In the genomic region with DNA sequence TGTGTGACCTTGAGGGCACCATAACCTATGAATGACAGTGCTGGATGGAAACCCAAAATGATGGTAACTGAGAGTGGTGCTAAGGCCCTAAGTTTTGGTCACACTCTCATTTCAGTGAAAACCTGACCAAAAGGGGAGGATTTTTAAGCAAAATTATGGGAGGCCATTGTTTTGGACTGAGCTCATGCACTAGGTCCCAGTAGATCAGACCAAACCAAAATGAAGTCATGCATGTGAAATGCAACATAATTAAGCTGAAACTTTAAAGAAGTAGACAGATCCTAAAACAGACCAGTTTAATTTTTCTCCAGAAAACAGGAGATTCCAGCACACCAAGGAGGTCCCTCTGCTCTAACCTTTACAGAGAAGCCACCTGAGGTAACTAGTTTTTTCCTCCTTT, we compare ENCODE assay signal across 28 cellular contexts. TPM values are rescaled to one million over a fixed set of nuclear protein-coding genes. Genes with fewer than 3 reads are reported as not detected.
A peak's percentile ranks its signal among the peaks of the same experiment; 100 is the strongest.
DNase-seq lines count a peak whose midpoint lies in the region; ATAC-seq, FAIRE-seq and TF ChIP-seq lines count a peak whose summit lies in the region.
"Had no signal": no experiment of that assay in that cellular context is flagged by ENCODE, and none has a peak within 500 bp of the region (broad histone marks: within the 10 kb centered on the region; RNA-seq: fewer than 3 reads in every experiment).

No MANE protein-coding gene starts in this region.

- H3K27me3 ChIP-seq in GM23248 (replicated peaks; ENCODE audit: insufficient read depth) (no peaks in the 10 kb centered on the region), astrocyte (ENCODE audit: insufficient read depth, low read length) (no peaks in the 10 kb centered on the region), osteoblast (ENCODE audit: insufficient read depth, low read length) (no peaks in the 10 kb centered on the region), left lung (no peaks in the 10 kb centered on the region)
- H3K27me3 ChIP-seq: BE2C, BLaER1 had no signal

- in situ Hi-C loops in GM23248 (cut with MboI), result no loop called here

- intact Hi-C loops in left lung (cut with DNase I) (no loop called here), kidney (cut with DNase I) (no loop called here)

- H3F3A ChIP-seq in GM23248 (ENCODE audit: insufficient read depth), result no peaks in the 10 kb centered on the region

- H3K27ac ChIP-seq in GM23248, result no peak overlapping the region
- no peak overlapping the region for H3K27ac ChIP-seq in astrocyte (ENCODE audit: low read depth, low read length)
- H3K27ac ChIP-seq in osteoblast (ENCODE audit: low read depth, low read length), result no peak overlapping the region
- no peak overlapping the region for H3K27ac ChIP-seq in left lung
- no peak overlapping the region for H3K27ac ChIP-seq in kidney (ENCODE audit: low read depth in 2 of 2, low read length in 2 of 2)
- H3K27ac ChIP-seq: BLaER1 had no signal

- no peaks in the 10 kb centered on the region for H4K20me1 ChIP-seq in GM23248 (ENCODE audit: insufficient read depth)
- H4K20me1 ChIP-seq in astrocyte (ENCODE audit: insufficient read depth, low read length), result no peaks in the 10 kb centered on the region
- no peaks in the 10 kb centered on the region for H4K20me1 ChIP-seq in osteoblast (ENCODE audit: insufficient read depth, low read length)
- H4K20me1 ChIP-seq: BLaER1 had no signal

- H3K27ac Mint-ChIP-seq in astrocyte (ENCODE audit: unreplicated experiment), result no peak overlapping the region
- H3K27ac Mint-ChIP-seq: CD14-positive monocyte; CD4-positive, alpha-beta memory T cell; CD4-positive, CD25-positive, alpha-beta regulatory T cell; CD8-positive, alpha-beta memory T cell had no signal

- no peaks in the 10 kb centered on the region for H3K36me3 ChIP-seq in GM23248 (ENCODE audit: low read depth)
- no peaks in the 10 kb centered on the region for H3K36me3 ChIP-seq in astrocyte (ENCODE audit: insufficient read depth, low read length)
- H3K36me3 ChIP-seq in osteoblast (ENCODE audit: insufficient read depth, low read length), result no peaks in the 10 kb centered on the region
- no peaks in the 10 kb centered on the region for H3K36me3 ChIP-seq in left lung
- H3K36me3 ChIP-seq in kidney (ENCODE audit: control insufficient read depth in 1 of 2, insufficient read depth in 2 of 2, low read length in 2 of 2), result no peaks in the 10 kb centered on the region
- H3K36me3 ChIP-seq: BE2C, BLaER1 had no signal

- H3K9ac ChIP-seq in GM23248 (no peak overlapping the region), astrocyte (ENCODE audit: low read length) (no peak overlapping the region), kidney (ENCODE audit: low read length in 2 of 2) (no peak overlapping the region)
- H3K9ac ChIP-seq: BLaER1 had no signal

- 0 out of 2 replicates have a peak, but pooled peaks cover 8% of the 10 kb centered on the region for H3K4me1 ChIP-seq in GM23248 (ENCODE audit: insufficient read depth)
- H3K4me1 ChIP-seq in astrocyte (ENCODE audit: insufficient read depth, low read length), result peaks cover 4% of the 10 kb centered on the region
- no peaks in the 10 kb centered on the region for H3K4me1 ChIP-seq in osteoblast (ENCODE audit: insufficient read depth, low read length)
- no peaks in the 10 kb centered on the region for H3K4me1 ChIP-seq in left lung
- no peaks in the 10 kb centered on the region for H3K4me1 ChIP-seq in kidney (ENCODE audit: control insufficient read depth in 1 of 2, insufficient read depth in 1 of 2, low read depth in 1 of 2, low read length in 2 of 2)
- H3K4me1 ChIP-seq: BE2C, BLaER1 had no signal

- no peak for TF ChIP-seq CTCF in astrocyte (IDR thresholded peaks at IDR 0.05; ENCODE audit: insufficient read depth, low read depth, low read length)
- TF ChIP-seq CTCF in osteoblast (IDR thresholded peaks at IDR 0.05; ENCODE audit: extremely low read depth, low read depth, low read length), result no peak
- no peak for TF ChIP-seq CTCF in left lung (IDR thresholded peaks at IDR 0.05)
- TF ChIP-seq CTCF in kidney (IDR thresholded peaks at IDR 0.05; ENCODE audit: borderline replicate concordance, extremely low read depth, insufficient read depth), result no peak

- H3K9me3 Mint-ChIP-seq in astrocyte (ENCODE audit: unreplicated experiment), result no peaks in the 10 kb centered on the region
- H3K9me3 Mint-ChIP-seq: CD4-positive, CD25-positive, alpha-beta regulatory T cell; CD8-positive, alpha-beta memory T cell had no signal

- H3K27me3 Mint-ChIP-seq in astrocyte (ENCODE audit: low read depth, unreplicated experiment), result no peaks in the 10 kb centered on the region

- DNase-seq in GM23248 (peak; percentile 13), astrocyte (ENCODE audit: low read depth) (peak; percentile 20), fibroblast of peridontal ligament (ENCODE audit: extremely low read depth) (peak; percentile 48), osteoblast (ENCODE audit: insufficient read length, low spot score, missing footprints) (no peak), left lung (no peak), NCI-H2081 (lab: John Stamatoyannopoulos, UW) (no peak), kidney (no peak)
- DNase-seq: 8988T; ACHN; BE2C; C1 segment of cervical spinal cord; CD4-positive, alpha-beta memory T cell; CD4-positive, CD25-positive, alpha-beta regulatory T cell; CD8-positive, alpha-beta memory T cell; COR-L47; DMS 273 treated with DMSO at 0.1 percent for 48 hours; DMS153; DMS53; DMS79; DND-41; GF-D8 had no signal

- H3K4me2 ChIP-seq in GM23248 (ENCODE audit: unreplicated experiment), result no peak overlapping the region
- H3K4me2 ChIP-seq in astrocyte (ENCODE audit: low read length), result no peak overlapping the region
- no peak overlapping the region for H3K4me2 ChIP-seq in osteoblast (ENCODE audit: insufficient read depth, low read length)
- H3K4me2 ChIP-seq: BLaER1 had no signal

- no peak overlapping the region for H3K4me3 Mint-ChIP-seq in astrocyte (ENCODE audit: unreplicated experiment)
- H3K4me3 Mint-ChIP-seq: CD14-positive monocyte; CD4-positive, alpha-beta memory T cell; CD4-positive, CD25-positive, alpha-beta regulatory T cell; CD8-positive, alpha-beta memory T cell had no signal

- peaks cover 4% of the 10 kb centered on the region for H3K4me1 Mint-ChIP-seq in astrocyte (ENCODE audit: low read depth, unreplicated experiment)
- H3K4me1 Mint-ChIP-seq: CD4-positive, alpha-beta memory T cell; CD4-positive, CD25-positive, alpha-beta regulatory T cell; CD8-positive, alpha-beta memory T cell had no signal

- H3K79me2 ChIP-seq in GM23248 (ENCODE audit: insufficient read depth) (no peaks in the 10 kb centered on the region), astrocyte (ENCODE audit: insufficient read depth, low read length) (no peaks in the 10 kb centered on the region), osteoblast (ENCODE audit: insufficient read depth, low read length) (no peaks in the 10 kb centered on the region)

- H3K36me3 Mint-ChIP-seq in astrocyte (ENCODE audit: low read depth, unreplicated experiment), result no peaks in the 10 kb centered on the region
- H3K36me3 Mint-ChIP-seq: CD14-positive monocyte; CD4-positive, alpha-beta memory T cell; CD4-positive, CD25-positive, alpha-beta regulatory T cell; CD8-positive, alpha-beta memory T cell had no signal

- H3K9me2 ChIP-seq in GM23248 (ENCODE audit: insufficient read depth), result no peaks in the 10 kb centered on the region

- H3K9me3 ChIP-seq in GM23248 (ENCODE audit: low read depth) (no peaks in the 10 kb centered on the region), astrocyte (ENCODE audit: insufficient read depth, low read depth, low read length) (no peaks in the 10 kb centered on the region), osteoblast (ENCODE audit: low read depth, low read length) (no peaks in the 10 kb centered on the region), left lung (no peaks in the 10 kb centered on the region), kidney (ENCODE audit: control insufficient read depth in 1 of 2, low read length in 2 of 2) (no peaks in the 10 kb centered on the region)
- H3K9me3 ChIP-seq: BE2C, BLaER1 had no signal

- H3K4me3 ChIP-seq in GM23248 (no peak overlapping the region), astrocyte (ENCODE audit: insufficient read depth, low read depth, low read length) (no peak overlapping the region), osteoblast (ENCODE audit: insufficient read depth, low read length) (no peak overlapping the region), left lung (no peak overlapping the region), kidney (ENCODE audit: low read length in 2 of 2) (no peak overlapping the region)
- H3K4me3 ChIP-seq: BLaER1 had no signal

- no peak for ATAC-seq in left lung
- ATAC-seq in HG03432 (IDR thresholded peaks at IDR 0.05; ENCODE audit: unreplicated experiment), result no peak

- H2AFZ ChIP-seq in GM23248 (no peak overlapping the region), astrocyte (ENCODE audit: low read depth, low read length) (no peak overlapping the region), osteoblast (ENCODE audit: low read length) (peak overlapping the region; percentile 0)

- FAIRE-seq in astrocyte (lab: Jason Lieb, UNC) (no peak), kidney (lab: Jason Lieb, UNC) (no peak)
- FAIRE-seq: A204.1, G401.6, GM12891, GM19239 had no signal

RNA-seq across cellular contexts. Expression of gene THBS2, which starts 24.0 kb away (rescaled TPM):
- total RNA-seq in GM23248 (2014; rRNA removed; shearing (Covaris generic)), result 124 and 137 TPM in 2 replicates
- polyA plus RNA-seq in GM23248 (2016; fragmentation: Nextera tagmentation; extraction: Ambion mirVana) (76.4 and 77.8 TPM in 2 replicates), kidney (ENCODE audit: insufficient read depth, low read depth, low replicate concordance) (2.7 TPM)
- total RNA-seq in astrocyte (135 and 260 TPM in 2 replicates), osteoblast (1,102 and 1,498 TPM in 2 replicates), left lung (100 to 1,000 TPM in 1 of 2 donors, 10 to 100 TPM in 1; 34.7 to 126 TPM), kidney (33.4 TPM)
- total RNA-seq: CD4-positive, alpha-beta memory T cell; CD4-positive, CD25-positive, alpha-beta regulatory T cell; CD8-positive, alpha-beta memory T cell had no signal

Comparison
In these comparisons a context has a peak if more than half of its experiments do, and no peak if none do; other contexts are left out.
1. DNase-seq: peak in GM23248 (single experiment), astrocyte (single experiment) and fibroblast of peridontal ligament (single experiment); none in osteoblast (single experiment), left lung (0 of 2), NCI-H2081 (0 of 2) and kidney (single experiment).